Comparison of ENCODE assay signal across 1 cellular context in the genomic region with DNA sequence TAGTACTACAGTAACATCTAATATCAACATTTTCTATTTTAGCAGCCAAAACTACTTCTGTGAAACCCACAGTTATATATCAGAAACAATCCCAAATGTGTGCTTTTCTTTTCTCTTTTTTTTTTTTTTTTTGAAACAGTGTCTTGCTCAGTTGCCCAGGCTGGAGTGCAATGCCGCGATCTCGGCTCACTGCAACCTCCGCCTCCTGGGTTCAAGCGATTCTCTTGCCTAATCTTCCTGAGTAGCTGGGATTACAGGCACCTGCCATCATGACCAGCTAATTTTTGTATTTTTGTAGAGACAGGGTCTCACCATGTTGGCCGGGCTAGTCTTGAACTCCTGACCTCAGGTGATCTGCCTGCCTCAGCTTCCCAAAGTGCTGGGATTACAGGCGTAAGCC.
A peak's percentile ranks its signal among the peaks of the same experiment; 100 is the strongest.
TF ChIP-seq lines count a peak whose summit lies in the region.

No MANE protein-coding gene starts in this region.

TF ChIP-seq in HEK293T, 16 proteins besides CTCF, POLR2A, EP300 and RAD21:
- peak; percentile 35; the same call in 1 of the 2 replicates for TF ChIP-seq ZNF384 (IDR thresholded peaks at IDR 0.05)
TF ChIP-seq in HEK293T: peak in this region for 1; not testable (repeated sequence) for 15.
